ENCODE assay signal across 8 cellular contexts in genomic region chr9:124197177-124198095, GRCh38.
DNase-seq lines count a peak whose midpoint lies in the region; ATAC-seq and TF ChIP-seq lines count a peak whose summit lies in the region.

No MANE protein-coding gene starts in this region.

- no peak overlapping the region for H3K4me3 Mint-ChIP-seq in T-helper 2 cell treated with Interferon-gamma antibody and Interleukin-4, amounts not matched to agents 5 μg/mL and 100 μg/mL, for 36 hours

- H3K79me2 ChIP-seq in SU-DHL-6 (ENCODE audit: insufficient read depth, low read length) = no peaks in the 10 kb centered on the region

- peaks cover 7% of the 10 kb centered on the region; the same call in 1 of the 2 replicates for H3K9me3 ChIP-seq in SU-DHL-6 (ENCODE audit: insufficient read depth, low read length)

- peak overlapping the region; percentile 24 for H2AFZ ChIP-seq in SU-DHL-6 (ENCODE audit: low read depth, low read length, severe bottlenecking)

- H3K27ac Mint-ChIP-seq in T-helper 2 cell treated with Interferon-gamma antibody and Interleukin-4, amounts not matched to agents 5 μg/mL and 100 μg/mL, for 36 hours = peak overlapping the region; percentile 51

- H4K20me1 ChIP-seq in SU-DHL-6 (ENCODE audit: low read depth, low read length) = no peaks in the 10 kb centered on the region

- H3K4me1 Mint-ChIP-seq in T-helper 2 cell treated with Interferon-gamma antibody and Interleukin-4, amounts not matched to agents 5 μg/mL and 100 μg/mL, for 36 hours (ENCODE audit: low read depth) = peaks cover 38% of the 10 kb centered on the region

- intact Hi-C loops in posterior vena cava (cut with DNase I) = no loop called here

- no peaks in the 10 kb centered on the region for H3K9me2 ChIP-seq in SU-DHL-6 (replicated peaks; ENCODE audit: insufficient read depth, low read length)

- ATAC-seq in HG02981 (IDR thresholded peaks at IDR 0.05; ENCODE audit: unreplicated experiment) = peak; percentile 53

- DNase-seq in T-helper 2 cell treated with Interferon-gamma antibody and Interleukin-4, amounts not matched to agents 5 μg/mL and 100 μg/mL, for 36 hours (ENCODE audit: low spot score) = peak; percentile 36
- DNase-seq in T-helper 2 cell (no peak), posterior vena cava (ENCODE audit: low spot score) (peak; percentile 81), NCI-H128 (lab: John Stamatoyannopoulos, UW; ENCODE audit: unreplicated experiment) (no peak), NCI-H2081 (lab: John Stamatoyannopoulos, UW) (no peak), NCI-H526 (lab: John Stamatoyannopoulos, UW) (no peak)

- H3K27ac ChIP-seq in SU-DHL-6 (ENCODE audit: low read depth, low read length) = peak overlapping the region; percentile 88

- H3K9me3 Mint-ChIP-seq in T-helper 2 cell treated with Interferon-gamma antibody and Interleukin-4, amounts not matched to agents 5 μg/mL and 100 μg/mL, for 36 hours = peaks cover 31% of the 10 kb centered on the region

- no peaks in the 10 kb centered on the region for H3K27me3 ChIP-seq in SU-DHL-6 (ENCODE audit: low read length)

- peaks cover 35% of the 10 kb centered on the region for H3F3A ChIP-seq in SU-DHL-6 (ENCODE audit: insufficient read depth)

- no peak for TF ChIP-seq CTCF in SU-DHL-6 (IDR thresholded peaks at IDR 0.05; ENCODE audit: insufficient read depth, low read length, poor library complexity, severe bottlenecking)

- peaks cover 6% of the 10 kb centered on the region; the same call in 1 of the 2 replicates for H3K36me3 ChIP-seq in SU-DHL-6 (ENCODE audit: low read length)

- H3K9ac ChIP-seq in SU-DHL-6 (ENCODE audit: low read length) = peak overlapping the region; percentile 33

- peak overlapping the region; percentile 70 for H3K4me2 ChIP-seq in SU-DHL-6 (ENCODE audit: low read depth, low read length, poor library complexity, severe bottlenecking)

- peaks cover 14% of the 10 kb centered on the region for H3K36me3 Mint-ChIP-seq in T-helper 2 cell treated with Interferon-gamma antibody and Interleukin-4, amounts not matched to agents 5 μg/mL and 100 μg/mL, for 36 hours (ENCODE audit: low read depth)

- peak overlapping the region; percentile 8 for H3K4me3 ChIP-seq in SU-DHL-6 (ENCODE audit: insufficient read depth, low read length, poor library complexity, severe bottlenecking)

- H3K27me3 Mint-ChIP-seq in T-helper 2 cell treated with Interferon-gamma antibody and Interleukin-4, amounts not matched to agents 5 μg/mL and 100 μg/mL, for 36 hours (ENCODE audit: low read depth) = peaks cover 2% of the 10 kb centered on the region

Comparison
In these comparisons a context has a peak if more than half of its experiments do, and no peak if none do; other contexts are left out.
1. DNase-seq: peak in T-helper 2 cell treated with Interferon-gamma antibody and Interleukin-4, amounts not matched to agents 5 μg/mL and 100 μg/mL, for 36 hours (single experiment) and posterior vena cava (single experiment); none in T-helper 2 cell (0 of 5), NCI-H128 (single experiment), NCI-H2081 (0 of 2) and NCI-H526 (0 of 2).